ENCODE assay signal across 9 cellular contexts in the genomic region with DNA sequence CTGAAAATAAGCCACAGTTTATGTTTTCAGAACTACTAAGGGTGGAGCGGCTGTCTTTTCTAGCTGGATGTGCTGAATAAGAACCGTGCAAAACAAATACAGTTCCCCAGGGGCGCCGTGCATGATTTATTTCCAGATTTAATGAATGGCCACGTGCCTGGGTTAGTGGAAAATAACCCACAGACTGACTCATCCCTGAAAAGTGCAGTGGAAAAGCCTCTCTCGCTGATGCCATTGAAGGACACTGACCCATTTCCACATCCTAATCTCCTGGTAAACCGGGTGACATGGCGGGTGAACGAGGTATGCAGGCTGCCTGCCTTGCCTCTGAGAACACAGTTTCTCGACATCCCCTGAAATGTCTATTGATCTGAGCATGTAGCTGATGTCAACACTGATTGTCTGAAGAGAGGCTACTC.
DNase-seq lines count a peak whose midpoint lies in the region; ATAC-seq and TF ChIP-seq lines count a peak whose summit lies in the region.
"Had no signal": no experiment of that assay in that cellular context is flagged by ENCODE, and none has a peak within 500 bp of the region (broad histone marks: within the 10 kb centered on the region; RNA-seq: fewer than 3 reads in every experiment).

No MANE protein-coding gene starts in this region.

- peaks cover 0 to 3% (median 0%) of the 10 kb centered on the region in 9 donors for H3K27me3 ChIP-seq in heart left ventricle

- peaks cover 0 to 7% (median 0%) of the 10 kb centered on the region in 12 donors for H3K4me1 ChIP-seq in heart left ventricle

- TF ChIP-seq CTCF in heart left ventricle (IDR thresholded peaks at IDR 0.05), result no peak

- no peaks in the 10 kb centered on the region for H3K36me3 ChIP-seq in heart left ventricle

- ATAC-seq in SK-N-SH treated with all-trans-retinoic acid at 6 μM for 48 hours (peak; percentile 68), heart left ventricle (peak in 3 of 4 donors; percentile 38 to 77 (median 54)), HG03196 (IDR thresholded peaks at IDR 0.05; ENCODE audit: unreplicated experiment) (no peak), GM19351 (IDR thresholded peaks at IDR 0.05; ENCODE audit: unreplicated experiment) (no peak)

- H3K9me3 ChIP-seq in heart left ventricle, result no peaks in the 10 kb centered on the region

- TF ChIP-seq POLR2A in heart left ventricle (IDR thresholded peaks at IDR 0.05), result no peak

- H3K4me3 ChIP-seq in heart left ventricle, result peak overlapping the region in 4 of 12 donors; percentile 1 to 15 (median 6)
- H3K4me3 ChIP-seq: K562 had no signal

- intact Hi-C loops in heart left ventricle (cut with DNase I), result no loop called here

- WGBS in heart left ventricle, 4 donors, result 49 to 62% (median 60%) methylated on average over 10 of the region's 10 CpGs

- DNase-seq in HS-27A (ENCODE audit: low read depth) (peak; percentile 87), heart left ventricle (peak; percentile 23 to 73 (median 46)), smooth muscle cell of the brain vasculature (ENCODE audit: low read depth, low spot score) (peak; percentile 37)
- no peak for DNase-seq in activated CD4-positive, alpha-beta T cell treated with anti-CD3 and anti-CD28 coated beads, Interleukin-2, amount 50 U/mL, for 48 hours
- no peak for DNase-seq in activated naive CD4-positive, alpha-beta T cell treated with anti-CD3 and anti-CD28 coated beads, Interleukin-2, amount 50 U/mL, for 16 hours

- H3K27ac ChIP-seq in heart left ventricle, result peak overlapping the region in 1 of 12 donors; percentile 60

TF ChIP-seq in SK-N-SH treated with all-trans-retinoic acid at 6 μM for 48 hours, 23 proteins besides CTCF, POLR2A, EP300 and RAD21:
- TF ChIP-seq ZNF8 (CRISPR knock-in tag; IDR thresholded peaks at IDR 0.05) (no peak), OSR1 (CRISPR knock-in tag; IDR thresholded peaks at IDR 0.05) (no peak), ZC3H10 (CRISPR knock-in tag; IDR thresholded peaks at IDR 0.05) (no peak), ZNF565 (CRISPR knock-in tag; conservative IDR thresholded peaks at IDR 0.05; ENCODE audit: low read depth) (no peak)
- TF ChIP-seq, protein P1, sequence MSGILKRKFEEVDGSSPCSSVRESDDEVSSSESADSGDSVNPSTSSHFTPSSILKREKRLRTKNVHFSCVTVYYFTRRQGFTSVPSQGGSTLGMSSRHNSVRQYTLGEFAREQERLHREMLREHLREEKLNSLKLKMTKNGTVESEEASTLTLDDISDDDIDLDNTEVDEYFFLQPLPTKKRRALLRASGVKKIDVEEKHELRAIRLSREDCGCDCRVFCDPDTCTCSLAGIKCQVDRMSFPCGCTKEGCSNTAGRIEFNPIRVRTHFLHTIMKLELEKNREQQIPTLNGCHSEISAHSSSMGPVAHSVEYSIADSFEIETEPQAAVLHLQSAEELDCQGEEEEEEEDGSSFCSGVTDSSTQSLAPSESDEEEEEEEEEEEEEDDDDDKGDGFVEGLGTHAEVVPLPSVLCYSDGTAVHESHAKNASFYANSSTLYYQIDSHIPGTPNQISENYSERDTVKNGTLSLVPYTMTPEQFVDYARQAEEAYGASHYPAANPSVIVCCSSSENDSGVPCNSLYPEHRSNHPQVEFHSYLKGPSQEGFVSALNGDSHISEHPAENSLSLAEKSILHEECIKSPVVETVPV (CRISPR knock-in tag; IDR thresholded peaks at IDR 0.05), result no peak

Comparison
In these comparisons a context has a peak if more than half of its experiments do, and no peak if none do; other contexts are left out.
1. DNase-seq: peak in HS-27A (single experiment), heart left ventricle (5 of 5) and smooth muscle cell of the brain vasculature (single experiment); none in activated CD4-positive, alpha-beta T cell treated with anti-CD3 and anti-CD28 coated beads, Interleukin-2, amount 50 U/mL, for 48 hours (0 of 2) and activated naive CD4-positive, alpha-beta T cell treated with anti-CD3 and anti-CD28 coated beads, Interleukin-2, amount 50 U/mL, for 16 hours (single experiment).
2. ATAC-seq: peak in SK-N-SH treated with all-trans-retinoic acid at 6 μM for 48 hours (single experiment) and heart left ventricle (3 of 4); none in HG03196 (single experiment) and GM19351 (single experiment).